Comparison of ENCODE assay signal across 9 cellular contexts in genomic region chr10:97518601-97519043, GRCh38. TPM values are rescaled to one million over a fixed set of nuclear protein-coding genes. Genes with fewer than 3 reads are reported as not detected.
A peak's percentile ranks its signal among the peaks of the same experiment; 100 is the strongest.
DNase-seq lines count a peak whose midpoint lies in the region; ATAC-seq and TF ChIP-seq lines count a peak whose summit lies in the region.
"Had no signal": no experiment of that assay in that cellular context is flagged by ENCODE, and none has a peak within 500 bp of the region (broad histone marks: within the 10 kb centered on the region; RNA-seq: fewer than 3 reads in every experiment).

No MANE protein-coding gene starts in this region.

- H3K27ac ChIP-seq in mammary epithelial cell (ENCODE audit: insufficient read depth, low read depth, low read length) = no peak overlapping the region
- peak overlapping the region; percentile 48 to 80 for H3K27ac ChIP-seq in right atrium auricular region
- H3K27ac ChIP-seq in thoracic aorta = peak overlapping the region; percentile 12 to 58
- H3K27ac ChIP-seq: VCaP had no signal

- peaks cover 92% of the 10 kb centered on the region for H3K79me2 ChIP-seq in mammary epithelial cell (ENCODE audit: insufficient read depth, low read length)

- H3K27me3 ChIP-seq in mammary epithelial cell (ENCODE audit: insufficient read depth, low read length) = no peaks in the 10 kb centered on the region
- no peaks in the 10 kb centered on the region for H3K27me3 ChIP-seq in right atrium auricular region
- no peaks in the 10 kb centered on the region for H3K27me3 ChIP-seq in thoracic aorta (replicated peaks; ENCODE audit: insufficient read depth)

- peaks cover 26% of the 10 kb centered on the region for H3K4me1 ChIP-seq in mammary epithelial cell (ENCODE audit: insufficient read depth, low read length)
- peaks cover 0 to 79% of the 10 kb centered on the region in 2 donors for H3K4me1 ChIP-seq in right atrium auricular region
- H3K4me1 ChIP-seq in thoracic aorta (ENCODE audit: control insufficient read depth in 1 of 2, low read depth in 2 of 2) = peaks cover 17 to 35% of the 10 kb centered on the region in 2 donors

- TF ChIP-seq CTCF in mammary epithelial cell (conservative IDR thresholded peaks at IDR 0.05 in 1 of 2, IDR thresholded peaks at IDR 0.05 in 1 of 2; ENCODE audit: extremely low read depth in 1 of 2, insufficient read depth in 1 of 2, low read depth in 1 of 2, low read length in 2 of 2) (no peak), right atrium auricular region (IDR thresholded peaks at IDR 0.05) (no peak), thoracic aorta (IDR thresholded peaks at IDR 0.05) (no peak)

- no peak for ATAC-seq in thoracic aorta (ENCODE audit: insufficient number of reproducible peaks, low FRiP score, low read depth)
- ATAC-seq in HG03571 (IDR thresholded peaks at IDR 0.05; ENCODE audit: unreplicated experiment) = no peak

- intact Hi-C loops in mammary epithelial cell (cut with micrococcal nuclease) = loop anchor here (1.0 kb wide), 1 partner anchor 19 kb away; no protein-coding TSS in a partner anchor

- BruUV-seq in mammary epithelial cell (replicated peaks; lab: Mats Ljungman, UMichigan) = no TSS peak

- peak overlapping the region; percentile 57 for H3K4me2 ChIP-seq in mammary epithelial cell (ENCODE audit: insufficient read depth, low read depth, low read length)

- H3K9me3 ChIP-seq in mammary epithelial cell (replicated peaks; ENCODE audit: insufficient read depth, low read length) (no peaks in the 10 kb centered on the region), right atrium auricular region (no peaks in the 10 kb centered on the region), thoracic aorta (no peaks in the 10 kb centered on the region)

- in situ Hi-C loops in mammary epithelial cell (cut with MboI; ENCODE audit: low sequenced_read_pairs in 2 of 2) = no loop called here

- H3K4me3 ChIP-seq in mammary epithelial cell (replicated peaks in 1 of 3; ENCODE audit: insufficient read depth in 1 of 3, low read depth in 2 of 3, low read length in 3 of 3) (no peak overlapping the region), right atrium auricular region (no peak overlapping the region), thoracic aorta (no peak overlapping the region)

- H4K20me1 ChIP-seq in mammary epithelial cell (ENCODE audit: insufficient read depth, low read length) = no peaks in the 10 kb centered on the region

- dilution Hi-C loops in mammary epithelial cell (cut with HindIII; ENCODE audit: low sequenced_read_pairs) = no loop called here

- no peak overlapping the region for H2AFZ ChIP-seq in mammary epithelial cell (ENCODE audit: low read depth, low read length)

- peak; percentile 82 for DNase-seq in LHCN-M2 (ENCODE audit: low read depth)
- no peak for DNase-seq in mammary epithelial cell
- DNase-seq in right atrium auricular region (ENCODE audit: low spot score) = no peak
- DNase-seq in thoracic aorta (ENCODE audit: low spot score) = no peak
- DNase-seq in HPDE6-E6E7 (ENCODE audit: extremely low spot score) = no peak
- DNase-seq in KG1 (lab: John Stamatoyannopoulos, UW) = no peak
- DNase-seq: NCI-H345 had no signal

- H3K36me3 ChIP-seq in mammary epithelial cell (ENCODE audit: insufficient read depth, low read length) (no peaks in the 10 kb centered on the region), right atrium auricular region (no peaks in the 10 kb centered on the region), thoracic aorta (no peaks in the 10 kb centered on the region)

- H3K9ac ChIP-seq in mammary epithelial cell (ENCODE audit: insufficient read depth, low read length) = no peak overlapping the region

- CTCF ChIA-PET in mammary epithelial cell (lab: Charles Lee; ENCODE audit: low non-redundant PET) = no interaction called here

- 14% methylated on average over 3 of the region's 3 CpGs for WGBS in mammary epithelial cell (ENCODE audit: low coverage, missing lambda C conversion rate)

RNA-seq across cellular contexts. Expression of gene UBTD1, which starts 19.9 kb away (rescaled TPM):
- 36.5 and 39.3 TPM in 2 replicates for total RNA-seq in LHCN-M2 (2014; rRNA removed)
- polyA plus RNA-seq in LHCN-M2 (2012) = 28.1 TPM
- 10 to 100 TPM; 21.4 to 30.0 TPM for total RNA-seq in mammary epithelial cell
- polyA plus RNA-seq in mammary epithelial cell = 27.4 TPM
- polyA minus RNA-seq in mammary epithelial cell = 12.2 TPM
- 10 to 100 TPM; 26.7 to 30.7 TPM for total RNA-seq in right atrium auricular region
- 10 to 100 TPM; 10.2 to 20.4 TPM for total RNA-seq in thoracic aorta

RNA-seq across cellular contexts. Expression of gene MMS19, which starts 20.4 kb away (rescaled TPM):
- 95.3 and 112 TPM in 2 replicates for total RNA-seq in LHCN-M2 (2014; rRNA removed)
- polyA plus RNA-seq in LHCN-M2 (2012) = 65.9 TPM
- total RNA-seq in mammary epithelial cell = 10 to 100 TPM; 69.7 to 74.2 TPM
- 86.2 TPM for polyA plus RNA-seq in mammary epithelial cell
- 104 TPM for polyA minus RNA-seq in mammary epithelial cell
- 10 to 100 TPM; 48.0 to 51.8 TPM for total RNA-seq in right atrium auricular region
- total RNA-seq in thoracic aorta = 100 to 1,000 TPM in 1 of 2 donors, 10 to 100 TPM in 1; 46.8 to 108 TPM

RNA-seq across cellular contexts. Expression of gene ANKRD2, which starts 54.0 kb away (rescaled TPM):
- total RNA-seq in LHCN-M2 (2014; rRNA removed) (0.11 TPM in 1 of 2 replicates, not detected in the other), mammary epithelial cell (under 1 TPM; 0.47 to 0.83 TPM), right atrium auricular region (100 to 1,000 TPM in 1 of 2 donors, 10 to 100 TPM in 1; 25.7 to 204 TPM), thoracic aorta (1 to 10 TPM in 1 of 2 donors, not detected in 1; 1.9 TPM)
- polyA plus RNA-seq in LHCN-M2 (2012) = 0.73 TPM
- 0.87 TPM for polyA plus RNA-seq in mammary epithelial cell
- polyA minus RNA-seq in mammary epithelial cell = not detected

Comparison
In these comparisons a context has a peak if more than half of its experiments do, and no peak if none do; other contexts are left out.
1. RNA of gene ANKRD2, which starts 54.0 kb away (total RNA-seq): 25.7 to 204 TPM in right atrium auricular region; 1.9 TPM in thoracic aorta, 0.47 to 0.83 TPM in mammary epithelial cell and 0.11 TPM in LHCN-M2; every median in the first group is over 4 times any median in the second.